In genomic region chr10:78533776-78534175, GRCh38 we compare ENCODE assay signal across 1 cellular context.
TF ChIP-seq lines count a peak whose summit lies in the region.

No MANE protein-coding gene starts in this region.

TF ChIP-seq in H1, 55 proteins besides CTCF, POLR2A, EP300 and RAD21:
- TF ChIP-seq TEAD4 (IDR thresholded peaks at IDR 0.05; ENCODE audit: low read depth, low read length): no peak
- TF ChIP-seq RNF2 (IDR thresholded peaks at IDR 0.05; ENCODE audit: borderline replicate concordance, low read depth, low read length, missing control alignments, poor library complexity, severe bottlenecking): no peak
- no peak for TF ChIP-seq RBBP5 (IDR thresholded peaks at IDR 0.05; ENCODE audit: borderline replicate concordance, low read depth, low read length)
- no peak for TF ChIP-seq CEBPB (IDR thresholded peaks at IDR 0.05; ENCODE audit: low read depth, low read length)
